Comparison of ENCODE assay signal across 11 cellular contexts in the genomic region with DNA sequence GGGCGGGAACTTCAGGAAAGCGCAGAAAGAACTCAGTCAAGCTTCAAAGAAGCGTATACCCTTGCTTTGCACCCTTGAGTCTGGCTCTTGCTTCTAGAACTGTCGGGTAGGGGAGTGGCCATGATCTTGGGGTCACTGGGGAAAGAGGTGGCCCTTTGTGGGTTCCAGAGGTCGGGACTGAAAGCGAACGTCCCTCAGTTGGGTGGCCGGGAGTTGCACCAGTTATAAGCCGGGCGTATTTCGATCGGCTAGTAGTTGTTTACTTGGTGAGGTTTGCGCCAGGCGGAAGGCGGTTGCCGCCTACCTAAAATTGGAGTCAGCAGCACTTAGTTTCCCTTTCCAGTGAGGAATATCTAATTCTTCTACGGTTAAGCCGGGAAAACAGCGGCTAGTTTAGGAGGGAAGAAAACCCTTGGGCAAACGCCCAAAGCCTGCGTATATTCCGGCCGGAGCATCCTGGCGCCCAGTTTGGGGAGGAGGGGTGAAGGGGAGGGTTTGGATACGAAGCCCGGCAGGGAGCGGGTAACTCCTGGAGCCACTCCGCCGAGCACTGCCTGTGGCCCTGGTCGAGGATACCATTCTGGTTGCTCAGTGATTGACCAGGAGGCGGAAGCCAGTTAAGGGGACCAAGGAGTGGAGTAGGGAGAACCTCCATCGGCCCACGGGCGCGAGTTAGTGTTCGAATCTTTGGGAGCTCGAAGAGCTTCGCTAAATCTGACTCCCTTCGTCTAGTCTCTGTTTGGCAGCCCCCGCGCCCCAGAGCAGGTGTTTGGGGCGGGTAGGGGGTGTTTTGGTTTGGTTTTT. TPM values are rescaled to one million over a fixed set of nuclear protein-coding genes. Genes with fewer than 3 reads are reported as not detected.
DNase-seq lines count a peak whose midpoint lies in the region; ATAC-seq, FAIRE-seq and TF ChIP-seq lines count a peak whose summit lies in the region.
"Had no signal": no experiment of that assay in that cellular context is flagged by ENCODE, and none has a peak within 500 bp of the region (broad histone marks: within the 10 kb centered on the region; RNA-seq: fewer than 3 reads in every experiment).

No MANE protein-coding gene starts in this region.

- FAIRE-seq in kidney (lab: Jason Lieb, UNC) = no peak

- H3K27me3 ChIP-seq in uterus = no peaks in the 10 kb centered on the region

- peak overlapping the region; percentile 37 to 54 for H3K4me3 ChIP-seq in kidney (ENCODE audit: low read length in 2 of 2)
- peak overlapping the region; percentile 72 to 86 for H3K4me3 ChIP-seq in uterus

- H3K4me1 Mint-ChIP-seq in activated naive CD4-positive, alpha-beta T cell treated with anti-CD3 and anti-CD28 coated beads for 36 hours (ENCODE audit: low read depth) = peaks cover 43% of the 10 kb centered on the region
- peaks cover 38% of the 10 kb centered on the region for H3K4me1 Mint-ChIP-seq in activated naive CD8-positive, alpha-beta T cell treated with anti-CD3 and anti-CD28 coated beads for 36 hours

- peak in 1 of 2 donors; percentile 23 for TF ChIP-seq POLR2A in uterus (IDR thresholded peaks at IDR 0.05)

- H3K9me3 Mint-ChIP-seq in activated naive CD4-positive, alpha-beta T cell treated with anti-CD3 and anti-CD28 coated beads for 36 hours = no peaks in the 10 kb centered on the region
- H3K9me3 Mint-ChIP-seq in activated naive CD8-positive, alpha-beta T cell treated with anti-CD3 and anti-CD28 coated beads for 36 hours = no peaks in the 10 kb centered on the region
- H3K9me3 Mint-ChIP-seq: stimulated activated memory B cell treated with anti-CD40 and anti-IgM and Interleukin-4, amounts not matched to agents 10 μg/mL and 1 μg/mL and 100 μg/mL, for 72 hours had no signal

- TF ChIP-seq CTCF in kidney (IDR thresholded peaks at IDR 0.05; ENCODE audit: borderline replicate concordance, extremely low read depth, insufficient read depth) (no peak), uterus (IDR thresholded peaks at IDR 0.05) (no peak)

- no peaks in the 10 kb centered on the region for H3K36me3 ChIP-seq in kidney (ENCODE audit: control insufficient read depth in 1 of 2, insufficient read depth in 2 of 2, low read length in 2 of 2)
- no peaks in the 10 kb centered on the region for H3K36me3 ChIP-seq in uterus

- H3K27ac Mint-ChIP-seq in activated naive CD4-positive, alpha-beta T cell treated with anti-CD3 and anti-CD28 coated beads for 36 hours = no peak overlapping the region
- no peak overlapping the region for H3K27ac Mint-ChIP-seq in activated naive CD8-positive, alpha-beta T cell treated with anti-CD3 and anti-CD28 coated beads for 36 hours
- H3K27ac Mint-ChIP-seq: stimulated activated memory B cell treated with anti-CD40 and anti-IgM and Interleukin-4, amounts not matched to agents 10 μg/mL and 1 μg/mL and 100 μg/mL, for 72 hours had no signal

- intact Hi-C loops in activated naive CD4-positive, alpha-beta T cell treated with anti-CD3 and anti-CD28 coated beads for 36 hours (cut with micrococcal nuclease) = loop anchor here (5.0 to 10.0 kb wide), 2 partner anchors 359 to 619 kb away; partner anchors contain the start of gene CCDC73
- intact Hi-C loops in kidney (cut with DNase I) = no loop called here
- intact Hi-C loops in uterus (cut with DNase I; ENCODE audit: low total_unique reads) = loop anchor here (10.0 kb wide), 2 partner anchors 51 to 121 kb away; no protein-coding TSS in a partner anchor

- CTCF ChIA-PET in activated naive CD4-positive, alpha-beta T cell treated with anti-CD3 and anti-CD28 coated beads for 36 hours (lab: Charles Lee) = no interaction called here

- peaks cover 76% of the 10 kb centered on the region for H3K27me3 Mint-ChIP-seq in activated naive CD4-positive, alpha-beta T cell treated with anti-CD3 and anti-CD28 coated beads for 36 hours (ENCODE audit: low read depth)
- peaks cover 93% of the 10 kb centered on the region for H3K27me3 Mint-ChIP-seq in activated naive CD8-positive, alpha-beta T cell treated with anti-CD3 and anti-CD28 coated beads for 36 hours

- H3K27ac ChIP-seq in kidney (ENCODE audit: low read depth in 2 of 2, low read length in 2 of 2) = peak overlapping the region; percentile 28 to 63
- H3K27ac ChIP-seq in uterus = peak overlapping the region; percentile 98 to 99

- ATAC-seq in HG03108 (IDR thresholded peaks at IDR 0.05; ENCODE audit: unreplicated experiment) (no peak), GM21529 (IDR thresholded peaks at IDR 0.05; ENCODE audit: unreplicated experiment) (no peak)
- ATAC-seq: activated CD4-positive, CD25-positive, alpha-beta regulatory T cell treated with anti-CD3 and anti-CD28 coated beads, Interleukin-2, amount 50 U/mL, for 24 hours; stimulated activated memory B cell treated with anti-CD40 and anti-IgM and Interleukin-4, amounts not matched to agents 10 μg/mL and 1 μg/mL and 100 μg/mL, for 72 hours had no signal

- H3K9me3 ChIP-seq in kidney (ENCODE audit: control insufficient read depth in 1 of 2, low read length in 2 of 2) = no peaks in the 10 kb centered on the region
- no peaks in the 10 kb centered on the region for H3K9me3 ChIP-seq in uterus

- H3K4me1 ChIP-seq in kidney (ENCODE audit: control insufficient read depth in 1 of 2, insufficient read depth in 1 of 2, low read depth in 1 of 2, low read length in 2 of 2) (peaks cover 0 to 6% of the 10 kb centered on the region in 2 donors), uterus (no peaks in the 10 kb centered on the region)

- H3K9ac ChIP-seq in kidney (ENCODE audit: low read length in 2 of 2) = peak overlapping the region in 1 of 2 donors; percentile 3

- H3K36me3 Mint-ChIP-seq in activated naive CD4-positive, alpha-beta T cell treated with anti-CD3 and anti-CD28 coated beads for 36 hours (ENCODE audit: low read depth) = no peaks in the 10 kb centered on the region
- no peaks in the 10 kb centered on the region for H3K36me3 Mint-ChIP-seq in activated naive CD8-positive, alpha-beta T cell treated with anti-CD3 and anti-CD28 coated beads for 36 hours
- H3K36me3 Mint-ChIP-seq: stimulated activated memory B cell treated with anti-CD40 and anti-IgM and Interleukin-4, amounts not matched to agents 10 μg/mL and 1 μg/mL and 100 μg/mL, for 72 hours had no signal

- H3K4me3 Mint-ChIP-seq in activated naive CD4-positive, alpha-beta T cell treated with anti-CD3 and anti-CD28 coated beads for 36 hours = peak overlapping the region; percentile 61
- peak overlapping the region; percentile 44 for H3K4me3 Mint-ChIP-seq in activated naive CD8-positive, alpha-beta T cell treated with anti-CD3 and anti-CD28 coated beads for 36 hours
- H3K4me3 Mint-ChIP-seq: stimulated activated memory B cell treated with anti-CD40 and anti-IgM and Interleukin-4, amounts not matched to agents 10 μg/mL and 1 μg/mL and 100 μg/mL, for 72 hours had no signal

- DNase-seq in activated naive CD4-positive, alpha-beta T cell treated with anti-CD3 and anti-CD28 coated beads for 36 hours = no peak
- no peak for DNase-seq in activated naive CD4-positive, alpha-beta T cell treated with Interleukin-2 at 50 U/mL for 16 hours
- no peak for DNase-seq in activated naive CD8-positive, alpha-beta T cell treated with anti-CD3 and anti-CD28 coated beads for 36 hours
- no peak for DNase-seq in kidney
- peak; percentile 83 to 84 for DNase-seq in uterus
- DNase-seq in HT-29 (ENCODE audit: low spot score) = no peak
- DNase-seq: NCI-H510A had no signal

RNA-seq across cellular contexts. Expression of gene WT1, which starts 0.8 kb away (rescaled TPM):
- not detected for total RNA-seq in activated naive CD4-positive, alpha-beta T cell treated with anti-CD3 and anti-CD28 coated beads for 36 hours
- not detected for total RNA-seq in activated naive CD8-positive, alpha-beta T cell treated with anti-CD3 and anti-CD28 coated beads for 36 hours
- 0.66 TPM for total RNA-seq in kidney
- polyA plus RNA-seq in kidney (ENCODE audit: insufficient read depth, low read depth, low replicate concordance) = 15.0 TPM
- total RNA-seq in uterus = 100 to 1,000 TPM in 1 of 4 donors, 10 to 100 TPM in 3; 51.2 to 125 (median 53.6) TPM
- total RNA-seq in HT-29 (2014; rRNA removed; shearing (Covaris generic)) = not detected in 2 replicates

Comparison
In these comparisons a context has a peak if more than half of its experiments do, and no peak if none do; other contexts are left out.
1. DNase-seq: peak in uterus (2 of 2); none in activated naive CD4-positive, alpha-beta T cell treated with anti-CD3 and anti-CD28 coated beads for 36 hours (single experiment), activated naive CD4-positive, alpha-beta T cell treated with Interleukin-2 at 50 U/mL for 16 hours (single experiment), activated naive CD8-positive, alpha-beta T cell treated with anti-CD3 and anti-CD28 coated beads for 36 hours (single experiment), kidney (single experiment) and HT-29 (single experiment).
2. RNA of gene WT1, which starts 0.8 kb away (total RNA-seq): 51.2 to 125 TPM in uterus; 0.66 TPM in kidney (single experiment), not detected in activated naive CD4-positive, alpha-beta T cell treated with anti-CD3 and anti-CD28 coated beads for 36 hours, not detected in activated naive CD8-positive, alpha-beta T cell treated with anti-CD3 and anti-CD28 coated beads for 36 hours and not detected in HT-29; every median in the first group is over 10 times any median in the second.